21 cellular contexts compared by ENCODE assay signal in genomic region chr5:178370102-178370501, GRCh38.
"Had no signal": no experiment of that assay in that cellular context is flagged by ENCODE, and none has a peak within 500 bp of the region (broad histone marks: within the 10 kb centered on the region; RNA-seq: fewer than 3 reads in every experiment).

No MANE protein-coding gene starts in this region.

- H3K4me3 ChIP-seq: MG63, SJSA1, SK-N-MC had no signal

- H3K27ac ChIP-seq: HL-60, SJSA1, SK-N-MC had no signal

- H3K36me3 ChIP-seq: SJSA1 had no signal

- H3K4me1 ChIP-seq: SJSA1 had no signal

- DNase-seq: Karpas-422, KG1, MG63, NCI-H1092 treated with DMSO at 0.1 percent for 48 hours, NCI-H1436, NCI-H1694, NCI-H187 treated with DMSO at 0.1 percent for 48 hours, NCI-H2029 treated with DMSO at 0.1 percent for 48 hours, NCI-H2171, NCI-H226, NCI-H446, NCI-H510A, NCI-H524 treated with DMSO at 0.1 percent for 48 hours, NCI-H69, NCI-H774, Right ventricle myocardium superior, RPMI8226, SIG-M5 had no signal

- H3K27me3 ChIP-seq: MG63, SJSA1 had no signal
